1 cellular context compared by ENCODE assay signal in the genomic region with DNA sequence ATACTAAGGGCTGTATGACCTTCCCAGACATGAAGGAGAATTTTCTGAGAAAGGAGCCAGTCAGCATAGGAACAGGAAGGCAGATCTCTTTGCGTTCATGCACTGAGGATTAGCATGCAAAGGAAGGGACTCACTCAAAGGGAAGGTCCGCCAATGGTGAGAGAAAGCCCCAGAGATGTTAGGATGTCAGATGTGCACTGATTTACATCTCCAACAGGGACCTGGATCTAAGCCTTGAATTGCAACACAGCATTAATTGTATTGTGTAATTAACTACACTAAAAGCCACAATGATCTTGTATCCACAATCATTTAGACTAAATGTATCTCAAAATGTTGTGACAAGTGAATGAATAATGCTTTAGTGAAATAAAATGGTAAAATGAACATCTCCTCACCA.
TF ChIP-seq lines count a peak whose summit lies in the region.

No MANE protein-coding gene starts in this region.

TF ChIP-seq in GM23338, 12 proteins besides CTCF, POLR2A, EP300 and RAD21 (continued from another document):
- TF ChIP-seq, protein P1, sequence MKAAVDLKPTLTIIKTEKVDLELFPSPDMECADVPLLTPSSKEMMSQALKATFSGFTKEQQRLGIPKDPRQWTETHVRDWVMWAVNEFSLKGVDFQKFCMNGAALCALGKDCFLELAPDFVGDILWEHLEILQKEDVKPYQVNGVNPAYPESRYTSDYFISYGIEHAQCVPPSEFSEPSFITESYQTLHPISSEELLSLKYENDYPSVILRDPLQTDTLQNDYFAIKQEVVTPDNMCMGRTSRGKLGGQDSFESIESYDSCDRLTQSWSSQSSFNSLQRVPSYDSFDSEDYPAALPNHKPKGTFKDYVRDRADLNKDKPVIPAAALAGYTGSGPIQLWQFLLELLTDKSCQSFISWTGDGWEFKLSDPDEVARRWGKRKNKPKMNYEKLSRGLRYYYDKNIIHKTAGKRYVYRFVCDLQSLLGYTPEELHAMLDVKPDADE (IDR thresholded peaks at IDR 0.05): no peak
- TF ChIP-seq ZNF331 (CRISPR knock-in tag; IDR thresholded peaks at IDR 0.05; ENCODE audit: low read depth) (no peak), JUNB (IDR thresholded peaks at IDR 0.05; ENCODE audit: unreplicated experiment) (no peak), CREB1 (CRISPR knock-in tag; IDR thresholded peaks at IDR 0.05; ENCODE audit: low read depth) (no peak)
- TF ChIP-seq, protein P2, sequence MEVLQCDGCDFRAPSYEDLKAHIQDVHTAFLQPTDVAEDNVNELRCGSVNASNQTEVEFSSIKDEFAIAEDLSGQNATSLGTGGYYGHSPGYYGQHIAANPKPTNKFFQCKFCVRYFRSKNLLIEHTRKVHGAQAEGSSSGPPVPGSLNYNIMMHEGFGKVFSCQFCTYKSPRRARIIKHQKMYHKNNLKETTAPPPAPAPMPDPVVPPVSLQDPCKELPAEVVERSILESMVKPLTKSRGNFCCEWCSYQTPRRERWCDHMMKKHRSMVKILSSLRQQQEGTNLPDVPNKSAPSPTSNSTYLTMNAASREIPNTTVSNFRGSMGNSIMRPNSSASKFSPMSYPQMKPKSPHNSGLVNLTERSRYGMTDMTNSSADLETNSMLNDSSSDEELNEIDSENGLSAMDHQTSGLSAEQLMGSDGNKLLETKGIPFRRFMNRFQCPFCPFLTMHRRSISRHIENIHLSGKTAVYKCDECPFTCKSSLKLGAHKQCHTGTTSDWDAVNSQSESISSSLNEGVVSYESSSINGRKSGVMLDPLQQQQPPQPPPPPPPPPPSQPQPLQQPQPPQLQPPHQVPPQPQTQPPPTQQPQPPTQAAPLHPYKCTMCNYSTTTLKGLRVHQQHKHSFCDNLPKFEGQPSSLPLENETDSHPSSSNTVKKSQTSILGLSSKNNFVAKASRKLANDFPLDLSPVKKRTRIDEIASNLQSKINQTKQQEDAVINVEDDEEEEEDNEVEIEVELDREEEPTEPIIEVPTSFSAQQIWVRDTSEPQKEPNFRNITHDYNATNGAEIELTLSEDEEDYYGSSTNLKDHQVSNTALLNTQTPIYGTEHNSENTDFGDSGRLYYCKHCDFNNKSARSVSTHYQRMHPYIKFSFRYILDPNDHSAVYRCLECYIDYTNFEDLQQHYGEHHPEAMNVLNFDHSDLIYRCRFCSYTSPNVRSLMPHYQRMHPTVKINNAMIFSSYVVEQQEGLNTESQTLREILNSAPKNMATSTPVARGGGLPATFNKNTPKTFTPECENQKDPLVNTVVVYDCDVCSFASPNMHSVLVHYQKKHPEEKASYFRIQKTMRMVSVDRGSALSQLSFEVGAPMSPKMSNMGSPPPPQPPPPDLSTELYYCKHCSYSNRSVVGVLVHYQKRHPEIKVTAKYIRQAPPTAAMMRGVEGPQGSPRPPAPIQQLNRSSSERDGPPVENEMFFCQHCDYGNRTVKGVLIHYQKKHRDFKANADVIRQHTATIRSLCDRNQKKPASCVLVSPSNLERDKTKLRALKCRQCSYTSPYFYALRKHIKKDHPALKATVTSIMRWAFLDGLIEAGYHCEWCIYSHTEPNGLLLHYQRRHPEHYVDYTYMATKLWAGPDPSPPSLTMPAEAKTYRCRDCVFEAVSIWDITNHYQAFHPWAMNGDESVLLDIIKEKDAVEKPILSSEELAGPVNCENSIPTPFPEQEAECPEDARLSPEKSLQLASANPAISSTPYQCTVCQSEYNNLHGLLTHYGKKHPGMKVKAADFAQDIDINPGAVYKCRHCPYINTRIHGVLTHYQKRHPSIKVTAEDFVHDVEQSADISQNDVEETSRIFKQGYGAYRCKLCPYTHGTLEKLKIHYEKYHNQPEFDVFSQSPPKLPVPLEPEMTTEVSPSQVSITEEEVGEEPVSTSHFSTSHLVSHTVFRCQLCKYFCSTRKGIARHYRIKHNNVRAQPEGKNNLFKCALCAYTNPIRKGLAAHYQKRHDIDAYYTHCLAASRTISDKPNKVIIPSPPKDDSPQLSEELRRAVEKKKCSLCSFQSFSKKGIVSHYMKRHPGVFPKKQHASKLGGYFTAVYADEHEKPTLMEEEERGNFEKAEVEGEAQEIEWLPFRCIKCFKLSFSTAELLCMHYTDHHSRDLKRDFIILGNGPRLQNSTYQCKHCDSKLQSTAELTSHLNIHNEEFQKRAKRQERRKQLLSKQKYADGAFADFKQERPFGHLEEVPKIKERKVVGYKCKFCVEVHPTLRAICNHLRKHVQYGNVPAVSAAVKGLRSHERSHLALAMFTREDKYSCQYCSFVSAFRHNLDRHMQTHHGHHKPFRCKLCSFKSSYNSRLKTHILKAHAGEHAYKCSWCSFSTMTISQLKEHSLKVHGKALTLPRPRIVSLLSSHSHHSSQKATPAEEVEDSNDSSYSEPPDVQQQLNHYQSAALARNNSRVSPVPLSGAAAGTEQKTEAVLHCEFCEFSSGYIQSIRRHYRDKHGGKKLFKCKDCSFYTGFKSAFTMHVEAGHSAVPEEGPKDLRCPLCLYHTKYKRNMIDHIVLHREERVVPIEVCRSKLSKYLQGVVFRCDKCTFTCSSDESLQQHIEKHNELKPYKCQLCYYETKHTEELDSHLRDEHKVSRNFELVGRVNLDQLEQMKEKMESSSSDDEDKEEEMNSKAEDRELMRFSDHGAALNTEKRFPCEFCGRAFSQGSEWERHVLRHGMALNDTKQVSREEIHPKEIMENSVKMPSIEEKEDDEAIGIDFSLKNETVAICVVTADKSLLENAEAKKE (CRISPR knock-in tag; IDR thresholded peaks at IDR 0.05): no peak
